In genomic region chr7:44905002-44905635, GRCh38 we compare ENCODE assay signal across 18 cellular contexts. TPM values are rescaled to one million over a fixed set of nuclear protein-coding genes. Genes with fewer than 3 reads are reported as not detected.
DNase-seq lines count a peak whose midpoint lies in the region; ATAC-seq and TF ChIP-seq lines count a peak whose summit lies in the region.
"Had no signal": no experiment of that assay in that cellular context is flagged by ENCODE, and none has a peak within 500 bp of the region (broad histone marks: within the 10 kb centered on the region; RNA-seq: fewer than 3 reads in every experiment).

No MANE protein-coding gene starts in this region.

- no peaks in the 10 kb centered on the region for H3K36me3 Mint-ChIP-seq in H9 (ENCODE audit: insufficient read depth in 1 of 3, low read depth in 3 of 3)
- no peaks in the 10 kb centered on the region for H3K36me3 Mint-ChIP-seq in naive thymus-derived CD4-positive, alpha-beta T cell

- no peak overlapping the region for H3K18ac ChIP-seq in H9 (ENCODE audit: insufficient read length, low read depth, low read length)

- H3K27ac Mint-ChIP-seq in H9 = peak overlapping the region in 1 of 3 experiments; percentile 14; a peak in 1 of 7 replicates
- H3K27ac Mint-ChIP-seq in naive thymus-derived CD4-positive, alpha-beta T cell = no peak overlapping the region
- H3K27ac Mint-ChIP-seq: CD4-positive, alpha-beta T cell; GM23338; HFFc6 had no signal

- no peaks in the 10 kb centered on the region for H3K9me3 Mint-ChIP-seq in H9
- no peaks in the 10 kb centered on the region for H3K9me3 Mint-ChIP-seq in naive thymus-derived CD4-positive, alpha-beta T cell
- H3K9me3 Mint-ChIP-seq: CD4-positive, alpha-beta T cell; GM23338; HFFc6 had no signal

- TF ChIP-seq CTCF in H9 (conservative IDR thresholded peaks at IDR 0.05) (no peak), Panc1 (IDR thresholded peaks at IDR 0.05) (no peak)

- peak; percentile 64; the same call in 1 of the 2 replicates for ATAC-seq in Panc1
- no peak for ATAC-seq in naive thymus-derived CD4-positive, alpha-beta T cell
- ATAC-seq: GM23338, HCT116 had no signal

- no peaks in the 10 kb centered on the region for H3K27me3 ChIP-seq in H9 (ENCODE audit: insufficient read depth, low read length)
- H3K27me3 ChIP-seq in Panc1 (ENCODE audit: control insufficient read depth, insufficient read depth, low read length) = no peaks in the 10 kb centered on the region
- no peaks in the 10 kb centered on the region for H3K27me3 ChIP-seq in naive thymus-derived CD4-positive, alpha-beta T cell (ENCODE audit: control insufficient read depth in 2 of 2, insufficient read depth in 2 of 2, low read length in 2 of 2)
- H3K27me3 ChIP-seq: BE2C had no signal

- in situ Hi-C loops in Panc1 (cut with HindIII; ENCODE audit: low pct_unique_long_range_greater_than_20kb, low sequenced_read_pairs) = no loop called here

- H3K56ac ChIP-seq in H9 (ENCODE audit: insufficient read length, low read depth, low read length) = no peak overlapping the region

- H3K4me1 ChIP-seq in H9 (ENCODE audit: insufficient read depth, low read length) = no peaks in the 10 kb centered on the region
- H3K4me1 ChIP-seq in Panc1 (ENCODE audit: control insufficient read depth, insufficient read depth, low read length) = no peaks in the 10 kb centered on the region
- H3K4me1 ChIP-seq in naive thymus-derived CD4-positive, alpha-beta T cell (ENCODE audit: control insufficient read depth in 2 of 2, insufficient read depth in 2 of 2, low read length in 2 of 2) = no peaks in the 10 kb centered on the region
- H3K4me1 ChIP-seq: BE2C, Caco-2 had no signal

- BruUV-seq in Panc1 (replicated peaks; lab: Mats Ljungman, UMichigan) = no TSS peak

- H4K8ac ChIP-seq in H9 (replicated peaks; ENCODE audit: insufficient read length, low read depth, low read length) = no peak overlapping the region

- no peak overlapping the region for H2BK20ac ChIP-seq in H9 (ENCODE audit: low read depth, low read length, poor library complexity, severe bottlenecking)

- H4K5ac ChIP-seq in H9 (ENCODE audit: insufficient read length, low read depth, low read length) = peak overlapping the region; percentile 48

- H2BK120ac ChIP-seq in H9 (ENCODE audit: low read depth, low read length, poor library complexity, severe bottlenecking) = no peak overlapping the region

- no peaks in the 10 kb centered on the region for H4K20me1 ChIP-seq in H9 (ENCODE audit: control insufficient read depth, insufficient read depth, insufficient read length)

- no peak overlapping the region for H3K4me3 ChIP-seq in Panc1 (ENCODE audit: low read depth in 2 of 2, low read length in 2 of 2)
- no peak overlapping the region for H3K4me3 ChIP-seq in naive thymus-derived CD4-positive, alpha-beta T cell (ENCODE audit: low read length)
- H3K4me3 ChIP-seq: GM23338 had no signal

- intact Hi-C loops in Panc1 (cut with micrococcal nuclease; ENCODE audit: unreplicated experiment) = no loop called here
- intact Hi-C loops in naive thymus-derived CD4-positive, alpha-beta T cell (cut with micrococcal nuclease) = no loop called here

- no peak overlapping the region for H3T11ph ChIP-seq in H9 (ENCODE audit: low read length)

- no peak overlapping the region for H3K14ac ChIP-seq in H9 (ENCODE audit: insufficient read depth, low read length)

- no peak overlapping the region for H2AFZ ChIP-seq in H9 (ENCODE audit: low read length)
- H2AFZ ChIP-seq: GM23338 had no signal

- no peak overlapping the region for H2BK15ac ChIP-seq in H9 (ENCODE audit: low read depth, low read length)

- H2BK12ac ChIP-seq in H9 (ENCODE audit: insufficient read length, low read depth, low read length) = no peak overlapping the region

- POLR2A ChIA-PET in Panc1 (lab: Charles Lee) = no interaction called here
- POLR2A ChIA-PET in naive thymus-derived CD4-positive, alpha-beta T cell (lab: Charles Lee) = interaction anchor here (0.6 kb wide), 1 partner anchor 19 kb away, joined by 3 read pairs; no protein-coding TSS in a partner anchor

- H3K23ac ChIP-seq in H9 (ENCODE audit: insufficient read length, low read depth, low read length) = no peak overlapping the region

- no CpG with 5 or more reads among the region's 12 CpGs for WGBS in H9 (ENCODE audit: extremely low coverage, insufficient read length, low lambda C conversion rate)

- H2BK5ac ChIP-seq in H9 (ENCODE audit: insufficient read length, low read length) = no peak overlapping the region

- H3K9me3 ChIP-seq in H9 (ENCODE audit: control insufficient read depth, low read depth, low read length) (no peaks in the 10 kb centered on the region), Panc1 (ENCODE audit: control insufficient read depth, insufficient read depth, low read depth, low read length) (no peaks in the 10 kb centered on the region)
- no peaks in the 10 kb centered on the region for H3K9me3 ChIP-seq in naive thymus-derived CD4-positive, alpha-beta T cell (ENCODE audit: control insufficient read depth in 2 of 3, low read length in 3 of 3)
- H3K9me3 ChIP-seq: BE2C, Caco-2 had no signal

- H3K27me3 Mint-ChIP-seq in H9 (ENCODE audit: low read depth) = no peaks in the 10 kb centered on the region; the same call in 1 of the 2 replicates
- H3K27me3 Mint-ChIP-seq in naive thymus-derived CD4-positive, alpha-beta T cell = peaks cover 0 to 6% (median 0%) of the 10 kb centered on the region in 5 donors
- H3K27me3 Mint-ChIP-seq: CD4-positive, alpha-beta T cell had no signal

- H3K4me1 Mint-ChIP-seq in H9 = no peaks in the 10 kb centered on the region
- peaks cover 0 to 4% (median 0%) of the 10 kb centered on the region in 7 donors for H3K4me1 Mint-ChIP-seq in naive thymus-derived CD4-positive, alpha-beta T cell
- H3K4me1 Mint-ChIP-seq: GM23338 had no signal

- no peak overlapping the region for H2AK5ac ChIP-seq in H9 (ENCODE audit: insufficient read length, low read length)

- no peaks in the 10 kb centered on the region for H3K79me2 ChIP-seq in H9 (ENCODE audit: insufficient read depth, low read length)

- no peak overlapping the region for H4K91ac ChIP-seq in H9 (ENCODE audit: insufficient read length, low read depth, low read length)

- no peaks in the 10 kb centered on the region for H3K36me3 ChIP-seq in Panc1 (ENCODE audit: control insufficient read depth, insufficient read depth, low read length)
- no peaks in the 10 kb centered on the region for H3K36me3 ChIP-seq in naive thymus-derived CD4-positive, alpha-beta T cell (ENCODE audit: control insufficient read depth in 2 of 3, insufficient read depth in 3 of 3, low read length in 3 of 3)
- H3K36me3 ChIP-seq: BE2C had no signal

- H3K4me2 ChIP-seq in H9 (ENCODE audit: insufficient read depth, insufficient read length, low read length) = no peak overlapping the region
- H3K4me2 ChIP-seq: GM23338 had no signal

- H3K4ac ChIP-seq in H9 (ENCODE audit: low read depth, low read length) = no peak overlapping the region

- H3K4me3 Mint-ChIP-seq in H9 = no peak overlapping the region
- no peak overlapping the region for H3K4me3 Mint-ChIP-seq in naive thymus-derived CD4-positive, alpha-beta T cell
- H3K4me3 Mint-ChIP-seq: CD4-positive, alpha-beta T cell; GM23338; HFFc6 had no signal

- no peak overlapping the region for H3K9ac ChIP-seq in H9 (ENCODE audit: extremely low read depth, insufficient read length, low read length)

- H3K27ac ChIP-seq in H9 (ENCODE audit: insufficient read length, low read depth, low read length) (no peak overlapping the region), Panc1 (ENCODE audit: low read length) (no peak overlapping the region)
- no peak overlapping the region for H3K27ac ChIP-seq in naive thymus-derived CD4-positive, alpha-beta T cell (ENCODE audit: low read depth, low read length)
- H3K27ac ChIP-seq: C4-2B, HL-60 had no signal

- H3K79me1 ChIP-seq in H9 (ENCODE audit: insufficient read depth, low read depth, low read length, poor library complexity, severe bottlenecking) = no peaks in the 10 kb centered on the region

- H3K23me2 ChIP-seq in H9 (ENCODE audit: insufficient read length, low read depth, low read length, poor library complexity, severe bottlenecking) = no peaks in the 10 kb centered on the region

- CTCF ChIA-PET in Panc1 (lab: Charles Lee) = no interaction called here
- CTCF ChIA-PET in naive thymus-derived CD4-positive, alpha-beta T cell (lab: Charles Lee) = interaction anchor here (1.0 to 1.1 kb wide), 2 partner anchors 23 to 68 kb away, joined by 3 read pairs; no protein-coding TSS in a partner anchor

- DNase-seq in H9 (no peak), Panc1 (ENCODE audit: low read depth, low spot score) (no peak), mesenteric fat pad (ENCODE audit: low spot score) (peak; percentile 71), NCI-H748 (lab: John Stamatoyannopoulos, UW; ENCODE audit: unreplicated experiment) (no peak), NCI-H226 (no peak)
- no peak for DNase-seq in naive thymus-derived CD4-positive, alpha-beta T cell
- DNase-seq: ACHN; BE2C; Caco-2; CD4-positive, alpha-beta T cell; DMS153; DMS79; GDM1; HFFc6 had no signal

RNA-seq across cellular contexts. Expression of gene PURB, which starts 19.8 kb away (rescaled TPM):
- total RNA-seq in H9 (2021) (20.5 and 21.3 TPM in 2 replicates), Panc1 (2021; ENCODE audit: unreplicated experiment) (25.2 TPM), mesenteric fat pad (25.4 TPM)
- 9.8 TPM for polyA plus RNA-seq in Panc1 (2012; ENCODE audit: insufficient read length)
- total RNA-seq in naive thymus-derived CD4-positive, alpha-beta T cell = 10 to 100 TPM; 16.5 to 30.5 (median 23.3) TPM
- 1 to 10 TPM; 1.7 to 2.8 TPM for polyA plus RNA-seq in naive thymus-derived CD4-positive, alpha-beta T cell

RNA-seq across cellular contexts. Expression of gene H2AZ2, which starts 57.2 kb away (rescaled TPM):
- total RNA-seq in H9 (2021) = 208 TPM in 2 replicates
- total RNA-seq in Panc1 (2021; ENCODE audit: unreplicated experiment) = 319 TPM
- 304 TPM for polyA plus RNA-seq in Panc1 (2012; ENCODE audit: insufficient read length)
- total RNA-seq in mesenteric fat pad = 92.3 TPM
- total RNA-seq in naive thymus-derived CD4-positive, alpha-beta T cell = 100 to 1,000 TPM; 141 to 284 (median 143) TPM
- 100 to 1,000 TPM; 202 to 252 TPM for polyA plus RNA-seq in naive thymus-derived CD4-positive, alpha-beta T cell
